Comparison of ENCODE assay signal across 23 cellular contexts in genomic region chr2:174094542-174094941, GRCh38.
"Had no signal": no experiment of that assay in that cellular context is flagged by ENCODE, and none has a peak within 500 bp of the region (broad histone marks: within the 10 kb centered on the region; RNA-seq: fewer than 3 reads in every experiment).

No MANE protein-coding gene starts in this region.

- DNase-seq: hippocampal formation; left colon; left ventricle myocardium inferior; mesendoderm; naive B cell; natural killer cell; stimulated activated CD4-positive, alpha-beta T cell treated with anti-CD3 and anti-CD28 coated beads, Interleukin-12 subunit alpha, Interleukin-12 subunit beta, amount 100 ng/mL, for 4 hours; stimulated activated CD4-positive, alpha-beta T cell treated with anti-CD3 and anti-CD28 coated beads, Interleukin-15, amount 100 ng/mL, for 24 hours; stimulated activated CD4-positive, alpha-beta T cell treated with anti-CD3 and anti-CD28 coated beads, Interleukin-2, amount 100 ng/mL, for 24 hours; stimulated activated CD4-positive, alpha-beta T cell treated with anti-CD3 and anti-CD28 coated beads, Interleukin-4, amount 100 ng/mL, for 1 hour; stimulated activated naive B cell treated with anti-CD40 and anti-IgM and Interleukin-4, amounts not matched to agents 10 μg/mL and 1 μg/mL and 100 μg/mL, for 72 hours; stimulated activated naive CD8-positive, alpha-beta T cell treated with anti-CD3 and anti-CD28 coated beads, Interleukin-15, Interleukin-2, amounts not matched to agents 100 U/mL and 50 U/mL, for 24 hours; stomach; testis; thyroid gland; transverse colon; upper lobe of left lung had no signal

- H3K4me1 ChIP-seq: left ventricle myocardium inferior, parathyroid adenoma, right atrium auricular region, stomach, testis, thyroid gland, transverse colon, upper lobe of left lung, vagina had no signal

- H3K4me1 Mint-ChIP-seq: naive B cell; natural killer cell; stimulated activated naive B cell treated with anti-CD40 and anti-IgM and Interleukin-4, amounts not matched to agents 10 μg/mL and 1 μg/mL and 100 μg/mL, for 72 hours had no signal

- H3K27me3 Mint-ChIP-seq: naive B cell; stimulated activated naive B cell treated with anti-CD40 and anti-IgM and Interleukin-4, amounts not matched to agents 10 μg/mL and 1 μg/mL and 100 μg/mL, for 72 hours had no signal

- H3K27ac Mint-ChIP-seq: mesothelial cell of epicardium, natural killer cell had no signal

- H3K36me3 Mint-ChIP-seq: natural killer cell had no signal

- H3K4me3 Mint-ChIP-seq: mesothelial cell of epicardium; naive B cell; natural killer cell; stimulated activated naive B cell treated with anti-CD40 and anti-IgM and Interleukin-4, amounts not matched to agents 10 μg/mL and 1 μg/mL and 100 μg/mL, for 72 hours had no signal

- H3K27me3 ChIP-seq: right atrium auricular region, stomach, testis, thyroid gland, transverse colon, upper lobe of left lung, vagina had no signal

- H3K27ac ChIP-seq: left ventricle myocardium inferior, parathyroid adenoma, right atrium auricular region, skin epidermis, stomach, testis, thyroid gland, transverse colon, upper lobe of left lung, vagina had no signal

- H3K9me3 Mint-ChIP-seq: natural killer cell; stimulated activated naive B cell treated with anti-CD40 and anti-IgM and Interleukin-4, amounts not matched to agents 10 μg/mL and 1 μg/mL and 100 μg/mL, for 72 hours had no signal

- H3K36me3 ChIP-seq: left ventricle myocardium inferior, right atrium auricular region, thyroid gland, transverse colon, upper lobe of left lung, vagina had no signal

- H3K4me3 ChIP-seq: left ventricle myocardium inferior, lung, right atrium auricular region, skin epidermis, stomach, testis, thyroid gland, transverse colon, upper lobe of left lung, vagina had no signal

- H3K9me3 ChIP-seq: left ventricle myocardium inferior, right atrium auricular region, stomach, testis, thyroid gland, transverse colon, upper lobe of left lung, vagina had no signal

- H3K9ac ChIP-seq: parathyroid adenoma had no signal
